In genomic region chr10:50622497-50623298, GRCh38 we compare ENCODE assay signal across 8 cellular contexts. TPM values are rescaled to one million over a fixed set of nuclear protein-coding genes. Genes with fewer than 3 reads are reported as not detected.
A peak's percentile ranks its signal among the peaks of the same experiment; 100 is the strongest.
DNase-seq lines count a peak whose midpoint lies in the region; ATAC-seq and TF ChIP-seq lines count a peak whose summit lies in the region.

No MANE protein-coding gene starts in this region.

- peak overlapping the region; percentile 73 to 99 for H3K9ac ChIP-seq in duodenal mucosa (ENCODE audit: low read depth in 1 of 2, low read length in 2 of 2)

- H3K36me3 ChIP-seq in CD8-positive, alpha-beta T cell (ENCODE audit: insufficient read depth, low read length) = no peaks in the 10 kb centered on the region
- H3K36me3 ChIP-seq in duodenal mucosa (ENCODE audit: control insufficient read depth in 1 of 2, insufficient read depth in 2 of 2, low read length in 2 of 2) (no peaks in the 10 kb centered on the region), right lobe of liver (no peaks in the 10 kb centered on the region)

- peak overlapping the region; percentile 97 for H3K4me3 ChIP-seq in CD8-positive, alpha-beta T cell (ENCODE audit: low read depth, low read length)
- peak overlapping the region; percentile 83 for H3K4me3 ChIP-seq in Jurkat, Clone E6-1 (ENCODE audit: low read length)
- H3K4me3 ChIP-seq in duodenal mucosa (ENCODE audit: low read depth in 1 of 2, low read length in 2 of 2) = peak overlapping the region; percentile 92 to 98
- peak overlapping the region; percentile 88 to 97 (median 91) for H3K4me3 ChIP-seq in right lobe of liver

- H3K27me3 Mint-ChIP-seq in CD8-positive, alpha-beta T cell (ENCODE audit: low read depth) = no peaks in the 10 kb centered on the region
- peaks cover 5% of the 10 kb centered on the region for H3K27me3 Mint-ChIP-seq in activated CD4-positive, alpha-beta T cell treated with anti-CD3 and anti-CD28 coated beads, Interleukin-2, amount 10 ng/mL, durations not matched to agents 7 days and 5 days
- H3K27me3 Mint-ChIP-seq in stimulated activated naive B cell treated with anti-CD40 and anti-IgM and Interleukin-4, amounts not matched to agents 10 μg/mL and 1 μg/mL and 100 μg/mL, for 72 hours = no peaks in the 10 kb centered on the region

- WGBS in right lobe of liver (ENCODE audit: insufficient coverage, low coverage, low lambda C conversion rate, missing lambda C conversion rate) = 0% methylated on average over 14 of the region's 50 CpGs

- H3K4me3 Mint-ChIP-seq in CD8-positive, alpha-beta T cell = peak overlapping the region; percentile 97
- H3K4me3 Mint-ChIP-seq in activated CD4-positive, alpha-beta T cell treated with anti-CD3 and anti-CD28 coated beads, Interleukin-2, amount 10 ng/mL, durations not matched to agents 7 days and 5 days = peak overlapping the region; percentile 91
- peak overlapping the region; percentile 88 to 100 for H3K4me3 Mint-ChIP-seq in stimulated activated naive B cell treated with anti-CD40 and anti-IgM and Interleukin-4, amounts not matched to agents 10 μg/mL and 1 μg/mL and 100 μg/mL, for 72 hours

- H3K4me1 Mint-ChIP-seq in CD8-positive, alpha-beta T cell (ENCODE audit: low read depth) = peaks cover 51% of the 10 kb centered on the region
- peaks cover 47% of the 10 kb centered on the region for H3K4me1 Mint-ChIP-seq in activated CD4-positive, alpha-beta T cell treated with anti-CD3 and anti-CD28 coated beads, Interleukin-2, amount 10 ng/mL, durations not matched to agents 7 days and 5 days
- H3K4me1 Mint-ChIP-seq in stimulated activated naive B cell treated with anti-CD40 and anti-IgM and Interleukin-4, amounts not matched to agents 10 μg/mL and 1 μg/mL and 100 μg/mL, for 72 hours = peaks cover 29 to 42% of the 10 kb centered on the region in 2 donors

- H3K27ac Mint-ChIP-seq in CD8-positive, alpha-beta T cell = peak overlapping the region; percentile 98
- peak overlapping the region; percentile 95 for H3K27ac Mint-ChIP-seq in activated CD4-positive, alpha-beta T cell treated with anti-CD3 and anti-CD28 coated beads, Interleukin-2, amount 10 ng/mL, durations not matched to agents 7 days and 5 days
- H3K27ac Mint-ChIP-seq in stimulated activated naive B cell treated with anti-CD40 and anti-IgM and Interleukin-4, amounts not matched to agents 10 μg/mL and 1 μg/mL and 100 μg/mL, for 72 hours = peak overlapping the region; percentile 99

- no peaks in the 10 kb centered on the region for H3K27me3 ChIP-seq in CD8-positive, alpha-beta T cell (ENCODE audit: insufficient read depth, low read length)
- H3K27me3 ChIP-seq in duodenal mucosa (ENCODE audit: control insufficient read depth in 1 of 2, insufficient read depth in 2 of 2, low read length in 2 of 2) = no peaks in the 10 kb centered on the region
- no peaks in the 10 kb centered on the region for H3K27me3 ChIP-seq in right lobe of liver

- CTCF ChIA-PET in CD8-positive, alpha-beta T cell (lab: Charles Lee) = interaction anchor here (0.6 to 3.1 kb wide), 8 partner anchors 9 to 110 kb away, joined by 3 to 18 read pairs (median 3); no protein-coding TSS in a partner anchor
- CTCF ChIA-PET in activated CD4-positive, alpha-beta T cell treated with anti-CD3 and anti-CD28 coated beads, Interleukin-2, amount 10 ng/mL, durations not matched to agents 7 days and 5 days (lab: Charles Lee) = interaction anchor here (0.6 to 3.8 kb wide), 10 partner anchors 13 to 152 kb away, joined by 3 to 13 read pairs (median 3); no protein-coding TSS in a partner anchor

- no peak for TF ChIP-seq CTCF in CD8-positive, alpha-beta T cell (IDR thresholded peaks at IDR 0.05)
- no peak for TF ChIP-seq CTCF in right lobe of liver (IDR thresholded peaks at IDR 0.05)

- H3K9me3 ChIP-seq in CD8-positive, alpha-beta T cell (ENCODE audit: low read length) = no peaks in the 10 kb centered on the region
- no peaks in the 10 kb centered on the region for H3K9me3 ChIP-seq in duodenal mucosa (ENCODE audit: control insufficient read depth in 1 of 2, low read length in 2 of 2)
- no peaks in the 10 kb centered on the region for H3K9me3 ChIP-seq in right lobe of liver

- intact Hi-C loops in CD8-positive, alpha-beta T cell (cut with DNase I, micrococcal nuclease) = loop anchor here (1.0 to 10.0 kb wide), 7 partner anchors 45 to 1088 kb away; partner anchors contain the start of genes ERCC6 (in 2 of the 2) and ASAH2B (in 1 of the 2)
- intact Hi-C loops in right lobe of liver (cut with DNase I) = loop anchor here in 1 of 2 donors (10.0 kb wide), 1 partner anchor 48 kb away; no protein-coding TSS in a partner anchor

- POLR2A ChIA-PET in CD8-positive, alpha-beta T cell (lab: Charles Lee) = interaction anchor here (0.9 to 6.5 kb wide), 3 partner anchors 11 to 61 kb away, joined by 3 to 40 read pairs (median 7); no protein-coding TSS in a partner anchor
- POLR2A ChIA-PET in activated CD4-positive, alpha-beta T cell treated with anti-CD3 and anti-CD28 coated beads, Interleukin-2, amount 10 ng/mL, durations not matched to agents 7 days and 5 days (lab: Charles Lee) = no interaction called here

- peak; percentile 3 for ATAC-seq in CD8-positive, alpha-beta T cell
- ATAC-seq in right lobe of liver = peak in 3 of 4 donors; percentile 0
- peak; percentile 5 to 10 for ATAC-seq in stimulated activated naive B cell treated with anti-CD40 and anti-IgM and Interleukin-4, amounts not matched to agents 10 μg/mL and 1 μg/mL and 100 μg/mL, for 72 hours (replicated peaks)

- peak overlapping the region; percentile 99 for H3K27ac ChIP-seq in CD8-positive, alpha-beta T cell (ENCODE audit: low read depth, low read length)
- H3K27ac ChIP-seq in duodenal mucosa (ENCODE audit: low read depth, low read length) (peak overlapping the region; percentile 99), right lobe of liver (peak overlapping the region; percentile 93 to 97 (median 95))

- no peak for TF ChIP-seq POLR2A in right lobe of liver (IDR thresholded peaks at IDR 0.05)

- H3K36me3 Mint-ChIP-seq in CD8-positive, alpha-beta T cell = peaks cover 19% of the 10 kb centered on the region
- H3K36me3 Mint-ChIP-seq in activated CD4-positive, alpha-beta T cell treated with anti-CD3 and anti-CD28 coated beads, Interleukin-2, amount 10 ng/mL, durations not matched to agents 7 days and 5 days (ENCODE audit: low read depth) = peaks cover 6% of the 10 kb centered on the region
- peaks cover 4 to 9% of the 10 kb centered on the region in 2 donors for H3K36me3 Mint-ChIP-seq in stimulated activated naive B cell treated with anti-CD40 and anti-IgM and Interleukin-4, amounts not matched to agents 10 μg/mL and 1 μg/mL and 100 μg/mL, for 72 hours

- peak in 6 of 7 experiments; percentile 8 to 60 (median 30) for DNase-seq in CD8-positive, alpha-beta T cell
- DNase-seq in Jurkat, Clone E6-1 (ENCODE audit: low read depth, low spot score) = no peak
- DNase-seq in activated CD4-positive, alpha-beta T cell treated with anti-CD3 and anti-CD28 coated beads, Interleukin-2, amount 10 ng/mL, durations not matched to agents 7 days and 5 days = peak; percentile 37
- DNase-seq in right lobe of liver = peak; percentile 42 to 71 (median 62)
- peak; percentile 8 for DNase-seq in stimulated activated naive B cell treated with anti-CD40 and anti-IgM and Interleukin-4, amounts not matched to agents 10 μg/mL and 1 μg/mL and 100 μg/mL, for 72 hours
- no peak for DNase-seq in NCI-H526 treated with DMSO at 0.1 percent for 48 hours (lab: John Stamatoyannopoulos, UW)
- no peak for DNase-seq in NCI-H2029 treated with DMSO at 0.1 percent for 48 hours (lab: John Stamatoyannopoulos, UW)

- H3K4me1 ChIP-seq in CD8-positive, alpha-beta T cell (ENCODE audit: insufficient read depth, low read length) = peaks cover 40% of the 10 kb centered on the region
- H3K4me1 ChIP-seq in duodenal mucosa (ENCODE audit: control insufficient read depth in 1 of 2, insufficient read depth in 2 of 2, low read length in 2 of 2) = peaks cover 10 to 23% of the 10 kb centered on the region in 2 donors
- H3K4me1 ChIP-seq in right lobe of liver = peaks cover 0 to 16% (median 6%) of the 10 kb centered on the region in 4 donors

- no peaks in the 10 kb centered on the region for H3K9me3 Mint-ChIP-seq in CD8-positive, alpha-beta T cell
- no peaks in the 10 kb centered on the region for H3K9me3 Mint-ChIP-seq in activated CD4-positive, alpha-beta T cell treated with anti-CD3 and anti-CD28 coated beads, Interleukin-2, amount 10 ng/mL, durations not matched to agents 7 days and 5 days
- no peaks in the 10 kb centered on the region for H3K9me3 Mint-ChIP-seq in stimulated activated naive B cell treated with anti-CD40 and anti-IgM and Interleukin-4, amounts not matched to agents 10 μg/mL and 1 μg/mL and 100 μg/mL, for 72 hours

RNA-seq across cellular contexts. Expression of gene SGMS1, which starts 1.1 kb away (rescaled TPM):
- 10 to 100 TPM; 17.0 to 19.9 TPM for total RNA-seq in CD8-positive, alpha-beta T cell
- 5.1 TPM for polyA plus RNA-seq in Jurkat, Clone E6-1 (2012; ENCODE audit: insufficient read depth, insufficient read length)
- total RNA-seq in activated CD4-positive, alpha-beta T cell treated with anti-CD3 and anti-CD28 coated beads, Interleukin-2, amount 10 ng/mL, durations not matched to agents 7 days and 5 days = 10 to 100 TPM; 17.1 to 19.3 TPM
- 10 to 100 TPM; 13.6 to 49.8 (median 20.0) TPM for total RNA-seq in right lobe of liver

Comparison
In these comparisons a context has a peak if more than half of its experiments do, and no peak if none do; other contexts are left out.
1. DNase-seq: peak in CD8-positive, alpha-beta T cell (6 of 7), activated CD4-positive, alpha-beta T cell treated with anti-CD3 and anti-CD28 coated beads, Interleukin-2, amount 10 ng/mL, durations not matched to agents 7 days and 5 days (single experiment), right lobe of liver (3 of 3) and stimulated activated naive B cell treated with anti-CD40 and anti-IgM and Interleukin-4, amounts not matched to agents 10 μg/mL and 1 μg/mL and 100 μg/mL, for 72 hours (single experiment); none in Jurkat, Clone E6-1 (single experiment), NCI-H526 treated with DMSO at 0.1 percent for 48 hours (single experiment) and NCI-H2029 treated with DMSO at 0.1 percent for 48 hours (single experiment).
2. Peak in every context shown above with its lines, with median percentiles within 50 percentile points of each other: ATAC-seq, H3K27ac ChIP-seq, H3K4me3 ChIP-seq, H3K27ac Mint-ChIP-seq and H3K4me3 Mint-ChIP-seq.